8 cellular contexts compared by ENCODE assay signal in the genomic region with DNA sequence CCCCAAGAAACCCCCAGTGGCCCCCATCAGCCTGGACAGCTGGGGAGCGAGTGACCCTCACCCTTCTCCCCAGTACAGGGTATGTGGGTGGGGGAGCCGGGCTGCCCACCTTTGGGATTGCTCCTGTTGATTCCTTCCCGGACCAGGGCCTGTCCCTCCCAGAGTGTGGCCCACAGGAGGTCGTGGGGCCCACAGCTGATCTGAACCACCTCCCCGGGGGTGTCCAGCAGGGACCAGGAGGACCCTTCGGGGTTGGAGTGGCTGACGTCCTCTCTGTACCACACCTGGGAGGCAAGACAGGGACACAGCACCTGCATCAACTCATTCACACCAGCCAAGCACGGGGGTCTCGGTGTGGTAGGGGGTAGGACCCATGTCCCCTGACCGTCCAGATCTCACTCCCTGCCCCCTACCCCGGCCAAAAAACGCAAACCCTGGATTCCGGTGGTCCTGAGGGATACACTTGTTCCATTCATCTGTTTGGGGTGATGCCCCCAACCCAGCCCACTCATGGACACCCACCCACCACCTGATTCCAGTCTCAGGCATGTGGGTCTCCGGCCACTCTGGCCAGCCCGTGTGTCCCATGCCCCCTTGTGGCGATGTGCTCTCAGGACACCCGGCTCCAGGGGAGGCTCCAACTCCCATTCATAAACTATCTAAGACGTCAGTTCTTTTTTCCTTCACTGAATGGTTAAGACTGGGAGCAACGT. TPM values are rescaled to one million over a fixed set of nuclear protein-coding genes. Genes with fewer than 3 reads are reported as not detected.
A peak's percentile ranks its signal among the peaks of the same experiment; 100 is the strongest.
DNase-seq lines count a peak whose midpoint lies in the region; FAIRE-seq and TF ChIP-seq lines count a peak whose summit lies in the region.

No MANE protein-coding gene starts in this region.

- peak; percentile 6 to 14 for DNase-seq in AML-193 (lab: John Stamatoyannopoulos, UW)
- DNase-seq in GM12892 (ENCODE audit: insufficient read length), result peak; percentile 80
- no peak for DNase-seq in LNCaP clone FGC (ENCODE audit: low read depth)
- peak; percentile 23 for DNase-seq in activated naive CD8-positive, alpha-beta T cell treated with anti-CD3 and anti-CD28 coated beads for 36 hours
- DNase-seq in hypothalamus (lab: John Stamatoyannopoulos, UW), result peak in 28 of 51 donors; percentile 2 to 61 (median 20)
- DNase-seq in stimulated activated CD8-positive, alpha-beta memory T cell treated with anti-CD3 and anti-CD28 coated beads, Interleukin-4, amount 100 ng/mL, for 48 hours, result peak; percentile 57
- no peak for DNase-seq in ovary
- no peak for DNase-seq in central memory CD4-positive, alpha-beta T cell

- no peaks in the 10 kb centered on the region for H3K9me3 ChIP-seq in ovary

- WGBS in ovary, 3 donors, result 67 to 73% (median 69%) methylated on average over 19 of the region's 19 CpGs

- no peaks in the 10 kb centered on the region for H3K27me3 ChIP-seq in ovary

- no peak overlapping the region for H3K27ac Mint-ChIP-seq in activated naive CD8-positive, alpha-beta T cell treated with anti-CD3 and anti-CD28 coated beads for 36 hours

- no peaks in the 10 kb centered on the region for H3K4me1 Mint-ChIP-seq in activated naive CD8-positive, alpha-beta T cell treated with anti-CD3 and anti-CD28 coated beads for 36 hours

- no peak overlapping the region for H3K4me3 Mint-ChIP-seq in activated naive CD8-positive, alpha-beta T cell treated with anti-CD3 and anti-CD28 coated beads for 36 hours

- TF ChIP-seq CTCF in LNCaP clone FGC (IDR thresholded peaks at IDR 0.05; ENCODE audit: control insufficient read depth, extremely low read depth, insufficient read depth), result peak; percentile 90
- no peak for TF ChIP-seq CTCF in ovary (IDR thresholded peaks at IDR 0.05)

- H3K4me1 ChIP-seq in ovary (ENCODE audit: insufficient read depth), result no peaks in the 10 kb centered on the region

- TF ChIP-seq POLR2A in GM12892 (IDR thresholded peaks at IDR 0.05; ENCODE audit: low read depth, low read length) (no peak), ovary (IDR thresholded peaks at IDR 0.05) (no peak)

- peaks cover 2% of the 10 kb centered on the region for H3K36me3 Mint-ChIP-seq in activated naive CD8-positive, alpha-beta T cell treated with anti-CD3 and anti-CD28 coated beads for 36 hours

- H3K4me3 ChIP-seq in LNCaP clone FGC (ENCODE audit: low read depth, low read length) (no peak overlapping the region), ovary (no peak overlapping the region)

- intact Hi-C loops in ovary (cut with DNase I), result no loop called here

- H3K27ac ChIP-seq in ovary, result no peak overlapping the region

- no peaks in the 10 kb centered on the region for H3K36me3 ChIP-seq in ovary

- no peaks in the 10 kb centered on the region for H3K27me3 Mint-ChIP-seq in activated naive CD8-positive, alpha-beta T cell treated with anti-CD3 and anti-CD28 coated beads for 36 hours

- no peaks in the 10 kb centered on the region for H3K9me3 Mint-ChIP-seq in activated naive CD8-positive, alpha-beta T cell treated with anti-CD3 and anti-CD28 coated beads for 36 hours

- no peak for TF ChIP-seq EP300 in ovary (IDR thresholded peaks at IDR 0.05)

- FAIRE-seq in GM12892 (lab: Jason Lieb, UNC), result peak; percentile 72

RNA-seq across cellular contexts. Expression of gene TECPR1, which starts 10.9 kb away (rescaled TPM):
- 6.4 TPM for polyA plus RNA-seq in GM12892 (2012; ENCODE audit: missing spikeins)
- total RNA-seq in activated naive CD8-positive, alpha-beta T cell treated with anti-CD3 and anti-CD28 coated beads for 36 hours, result 10 to 100 TPM; 18.3 to 25.6 TPM
- total RNA-seq in ovary, result 10 to 100 TPM in 6 of 7 donors, 1 to 10 TPM in 1; 5.5 to 28.1 (median 21.5) TPM
- 1 to 10 TPM; 4.2 to 8.6 TPM for polyA plus RNA-seq in ovary

RNA-seq across cellular contexts. Expression of gene BHLHA15, which starts 29.9 kb away (rescaled TPM):
- polyA plus RNA-seq in GM12892 (2012; ENCODE audit: missing spikeins), result not detected
- total RNA-seq in activated naive CD8-positive, alpha-beta T cell treated with anti-CD3 and anti-CD28 coated beads for 36 hours, result 1 to 10 TPM in 1 of 2 experiments, under 1 TPM in 1; 0.76 to 2.0 TPM
- total RNA-seq in ovary, result under 1 TPM in 2 of 7 donors, not detected in 5; 0.34 to 0.54 TPM
- polyA plus RNA-seq in ovary, result not detected

RNA-seq across cellular contexts. Expression of gene BRI3, which starts 40.4 kb away (rescaled TPM):
- polyA plus RNA-seq in GM12892 (2012; ENCODE audit: missing spikeins), result 62.1 TPM
- 10 to 100 TPM; 51.3 to 52.3 TPM for total RNA-seq in activated naive CD8-positive, alpha-beta T cell treated with anti-CD3 and anti-CD28 coated beads for 36 hours
- total RNA-seq in ovary, result 100 to 1,000 TPM in 5 of 7 donors, 10 to 100 TPM in 2; 19.9 to 161 (median 133) TPM
- 100 to 1,000 TPM; 101 to 149 TPM for polyA plus RNA-seq in ovary

Comparison
In these comparisons a context has a peak if more than half of its experiments do, and no peak if none do; other contexts are left out.
1. DNase-seq: peak in AML-193 (2 of 2), GM12892 (single experiment), activated naive CD8-positive, alpha-beta T cell treated with anti-CD3 and anti-CD28 coated beads for 36 hours (single experiment), hypothalamus (28 of 51) and stimulated activated CD8-positive, alpha-beta memory T cell treated with anti-CD3 and anti-CD28 coated beads, Interleukin-4, amount 100 ng/mL, for 48 hours (single experiment); none in LNCaP clone FGC (single experiment), ovary (0 of 5) and central memory CD4-positive, alpha-beta T cell (single experiment).